ENCODE assay signal across 8 cellular contexts in the genomic region with DNA sequence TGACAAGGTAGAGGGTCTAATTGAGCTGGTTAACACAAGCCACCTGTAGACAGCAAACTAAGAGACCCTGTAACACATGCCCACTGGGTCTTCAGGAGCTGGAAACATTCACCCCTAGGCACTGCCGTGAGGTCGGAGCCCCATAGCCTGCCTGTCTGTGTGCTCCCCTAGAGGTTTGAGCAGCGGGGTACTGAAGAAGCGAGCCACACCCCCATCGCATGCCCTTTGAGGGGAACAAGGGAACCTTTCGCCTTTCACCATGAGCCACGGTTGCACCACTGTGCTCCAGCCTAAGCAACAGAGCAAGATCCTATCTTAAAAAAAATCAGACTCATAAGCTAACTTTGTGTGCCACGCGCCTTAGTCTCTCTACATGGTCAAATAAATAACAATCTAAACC. TPM values are rescaled to one million over a fixed set of nuclear protein-coding genes. Genes with fewer than 3 reads are reported as not detected.
"Had no signal": no experiment of that assay in that cellular context is flagged by ENCODE, and none has a peak within 500 bp of the region (broad histone marks: within the 10 kb centered on the region; RNA-seq: fewer than 3 reads in every experiment).

No MANE protein-coding gene starts in this region.

- H3K4me3 ChIP-seq: HAP-1 had no signal

- ATAC-seq: HCT116, HepG2 had no signal

- H3K9me3 Mint-ChIP-seq: HFFc6, IgD-negative memory B cell had no signal

- H3K36me3 Mint-ChIP-seq: IgD-negative memory B cell had no signal

- DNase-seq: GOT3, H7, HFFc6 had no signal

- H3K4me1 ChIP-seq: HAP-1 had no signal

- H3K9me3 ChIP-seq: HAP-1 had no signal

- H3K27ac Mint-ChIP-seq: HFFc6, IgD-negative memory B cell had no signal

- H3K27ac ChIP-seq: HL-60 had no signal

- H3K4me3 Mint-ChIP-seq: HFFc6, IgD-negative memory B cell had no signal

- H3K36me3 ChIP-seq: HAP-1 had no signal

- FAIRE-seq: HepG2 had no signal

RNA-seq across cellular contexts. Expression of a gene that starts 36.2 kb away (rescaled TPM):
- total RNA-seq: H7, HepG2 had no signal
- polyA plus RNA-seq: HepG2 had no signal
